8 cellular contexts compared by ENCODE assay signal in the genomic region with DNA sequence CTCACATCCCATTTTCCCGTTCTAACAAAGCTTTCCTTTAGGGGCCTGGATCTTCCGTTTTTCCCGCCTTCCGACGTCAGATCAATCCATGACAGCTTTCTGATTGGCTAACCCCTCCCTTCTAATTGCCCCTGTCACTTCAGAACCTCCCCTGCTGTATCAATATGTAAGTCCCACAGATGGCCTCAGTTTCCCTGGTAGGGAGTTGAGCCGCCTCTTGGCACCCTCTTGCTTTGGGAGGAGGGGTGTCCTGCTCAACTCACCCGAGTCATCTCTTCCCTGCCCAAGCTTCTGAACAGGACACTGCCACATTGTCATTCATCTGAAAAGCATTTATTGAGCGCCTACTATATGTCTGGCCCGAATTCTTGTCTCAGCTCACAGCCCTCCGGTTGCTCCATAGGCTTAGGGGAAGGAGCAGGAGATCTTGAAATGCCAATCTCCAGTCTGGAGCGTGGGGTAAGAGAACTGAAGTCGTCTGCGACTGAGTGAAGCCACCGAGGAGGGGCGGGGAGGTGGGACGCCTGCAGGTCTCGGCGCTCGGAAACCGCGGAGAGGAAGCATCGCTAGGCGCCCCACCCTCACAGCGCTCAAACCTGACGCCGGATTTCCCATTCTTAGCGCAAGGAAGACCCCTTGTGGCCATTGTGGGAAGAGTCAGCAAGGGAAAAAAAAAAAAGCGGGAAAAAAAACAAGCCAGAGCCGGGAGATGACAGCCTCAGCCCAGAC. TPM values are rescaled to one million over a fixed set of nuclear protein-coding genes. Genes with fewer than 3 reads are reported as not detected.
A peak's percentile ranks its signal among the peaks of the same experiment; 100 is the strongest.
DNase-seq lines count a peak whose midpoint lies in the region; ATAC-seq, FAIRE-seq and TF ChIP-seq lines count a peak whose summit lies in the region.

No MANE protein-coding gene starts in this region.

- peak overlapping the region; percentile 74 for H3K4me3 ChIP-seq in SK-N-MC
- H3K4me3 ChIP-seq in pancreas, result peak overlapping the region in 1 of 4 donors; percentile 34
- peak overlapping the region; percentile 22 for H3K4me3 ChIP-seq in thymus (ENCODE audit: low read length)

- 5 to 6% methylated on average over 29 of the region's 29 CpGs for WGBS in pancreas, 2 donors
- 2% methylated on average over 29 of the region's 29 CpGs for WGBS in thymus

- H3K4me1 Mint-ChIP-seq in activated naive CD4-positive, alpha-beta T cell treated with anti-CD3 and anti-CD28 coated beads for 36 hours (ENCODE audit: low read depth), result peaks cover 21% of the 10 kb centered on the region

- H3K9me3 ChIP-seq in SK-N-MC (ENCODE audit: low read depth, low read length) (no peaks in the 10 kb centered on the region), pancreas (no peaks in the 10 kb centered on the region), thymus (ENCODE audit: control insufficient read depth) (no peaks in the 10 kb centered on the region)

- H3K27ac ChIP-seq in SK-N-MC (peak overlapping the region; percentile 81; the same call in 1 of the 2 replicates), pancreas (no peak overlapping the region), thymus (ENCODE audit: low read depth) (peak overlapping the region; percentile 8)

- CTCF ChIA-PET in activated naive CD4-positive, alpha-beta T cell treated with anti-CD3 and anti-CD28 coated beads for 36 hours (lab: Charles Lee), result interaction anchor here (0.6 to 4.6 kb wide), 21 partner anchors 8 to 296 kb away, joined by 3 to 40 read pairs (median 5); a partner anchor contains a TSS

- no peaks in the 10 kb centered on the region for H3K9me3 Mint-ChIP-seq in activated naive CD4-positive, alpha-beta T cell treated with anti-CD3 and anti-CD28 coated beads for 36 hours

- H3K36me3 Mint-ChIP-seq in activated naive CD4-positive, alpha-beta T cell treated with anti-CD3 and anti-CD28 coated beads for 36 hours (ENCODE audit: low read depth), result no peaks in the 10 kb centered on the region

- H3K27me3 Mint-ChIP-seq in activated naive CD4-positive, alpha-beta T cell treated with anti-CD3 and anti-CD28 coated beads for 36 hours (ENCODE audit: low read depth), result peaks cover 4% of the 10 kb centered on the region

- peak overlapping the region; percentile 84 for H3K9ac ChIP-seq in SK-N-MC (ENCODE audit: insufficient read length)

- peak overlapping the region; percentile 79 for H3K4me3 Mint-ChIP-seq in activated naive CD4-positive, alpha-beta T cell treated with anti-CD3 and anti-CD28 coated beads for 36 hours

- FAIRE-seq in pancreas (lab: Jason Lieb, UNC), result no peak

- DNase-seq in 8988T (peak; percentile 72), NCI-H1092 treated with DMSO at 0.1 percent for 48 hours (lab: John Stamatoyannopoulos, UW) (peak; percentile 96), SK-N-MC (ENCODE audit: low read depth, low spot score) (peak; percentile 77), Right ventricle myocardium inferior (ENCODE audit: missing footprints) (no peak), pancreas (peak in 5 of 6 donors; percentile 49 to 71 (median 59))
- DNase-seq in activated naive CD4-positive, alpha-beta T cell treated with anti-CD3 and anti-CD28 coated beads for 36 hours, result peak; percentile 84

- H3K27me3 ChIP-seq in pancreas, result peaks cover 0 to 36% (median 3%) of the 10 kb centered on the region in 4 donors
- H3K27me3 ChIP-seq in thymus (ENCODE audit: control insufficient read depth, insufficient read depth), result peaks cover 26% of the 10 kb centered on the region

- peak overlapping the region; percentile 48 for H3K27ac Mint-ChIP-seq in activated naive CD4-positive, alpha-beta T cell treated with anti-CD3 and anti-CD28 coated beads for 36 hours

- peaks cover 0 to 9% (median 0%) of the 10 kb centered on the region in 3 donors for H3K4me1 ChIP-seq in pancreas
- peaks cover 18% of the 10 kb centered on the region for H3K4me1 ChIP-seq in thymus (ENCODE audit: control insufficient read depth, insufficient read depth, low read length)

- peak; percentile 38 for ATAC-seq in GM18907 (IDR thresholded peaks at IDR 0.05; ENCODE audit: unreplicated experiment)
- peak; percentile 62 for ATAC-seq in Right ventricle myocardium inferior
- ATAC-seq in pancreas, result peak; percentile 49 to 76 (median 72)

- TF ChIP-seq CTCF in pancreas (IDR thresholded peaks at IDR 0.05), result peak; percentile 51 to 73 (median 61)

- intact Hi-C loops in activated naive CD4-positive, alpha-beta T cell treated with anti-CD3 and anti-CD28 coated beads for 36 hours (cut with micrococcal nuclease), result loop anchor here (1.0 kb wide), 1 partner anchor 148 kb away; a partner anchor contains a TSS
- intact Hi-C loops in Right ventricle myocardium inferior (cut with DNase I), result loop anchor here (5.0 kb wide), 1 partner anchor 61 kb away; no protein-coding TSS in a partner anchor
- intact Hi-C loops in pancreas (cut with DNase I), result loop anchor here in 2 of 3 donors (5.0 kb wide), 1 partner anchor 146 kb away; a partner anchor contains a TSS

- H3K36me3 ChIP-seq in SK-N-MC (ENCODE audit: insufficient read depth, low read length), result no peaks in the 10 kb centered on the region
- H3K36me3 ChIP-seq in pancreas, result no peaks in the 10 kb centered on the region
- no peaks in the 10 kb centered on the region for H3K36me3 ChIP-seq in thymus (ENCODE audit: control insufficient read depth, insufficient read depth)

RNA-seq across cellular contexts. Expression of a gene that starts 28.0 kb away (rescaled TPM):
- 10 to 100 TPM; 18.2 to 19.7 TPM for total RNA-seq in activated naive CD4-positive, alpha-beta T cell treated with anti-CD3 and anti-CD28 coated beads for 36 hours
- total RNA-seq in Right ventricle myocardium inferior (17.6 TPM), pancreas (10 to 100 TPM; 12.4 to 18.1 (median 14.3) TPM)
- polyA plus RNA-seq in pancreas (10 to 100 TPM; 29.7 to 35.4 TPM), thymus (28.4 TPM)

Comparison
In these comparisons a context has a peak if more than half of its experiments do, and no peak if none do; other contexts are left out.
1. H3K27ac ChIP-seq: peak in SK-N-MC (single experiment) and thymus (single experiment); none in pancreas (0 of 4).
2. Peak in every context shown above with its lines, with median percentiles within 50 percentile points of each other: ATAC-seq.